In genomic region chr14:37874429-37875109, GRCh38 we compare ENCODE assay signal across 8 cellular contexts.
DNase-seq lines count a peak whose midpoint lies in the region; TF ChIP-seq lines count a peak whose summit lies in the region.

No MANE protein-coding gene starts in this region.

- 32% methylated on average over 15 of the region's 15 CpGs for WGBS in prostate gland

- no peaks in the 10 kb centered on the region for H3K9me3 ChIP-seq in HAP-1
- H3K9me3 ChIP-seq in MG63: no peaks in the 10 kb centered on the region
- no peaks in the 10 kb centered on the region for H3K9me3 ChIP-seq in prostate gland
- H3K9me3 ChIP-seq in vagina: no peaks in the 10 kb centered on the region

- DNase-seq in GM10266 (ENCODE audit: extremely low spot score) (peak; percentile 61), HAP-1 (ENCODE audit: low spot score in 2 of 2) (peak; percentile 72 to 92), MG63 (peak; percentile 54), SK-MEL-5 (ENCODE audit: low read depth, low spot score) (peak; percentile 74), head of caudate nucleus (peak; percentile 30 to 92 (median 78)), prostate gland (ENCODE audit: low spot score) (peak; percentile 78), vagina (ENCODE audit: extremely low spot score in 2 of 2) (no peak)
- DNase-seq in activated naive CD4-positive, alpha-beta T cell (lab: John Stamatoyannopoulos, UW): peak; percentile 38 to 59 (median 56)

- H3K36me3 ChIP-seq in HAP-1 (replicated peaks): no peaks in the 10 kb centered on the region
- no peaks in the 10 kb centered on the region for H3K36me3 ChIP-seq in MG63
- H3K36me3 ChIP-seq in prostate gland: no peaks in the 10 kb centered on the region
- H3K36me3 ChIP-seq in vagina: no peaks in the 10 kb centered on the region

- intact Hi-C loops in head of caudate nucleus (cut with DNase I): loop anchor here (10.0 kb wide), 1 partner anchor 630 kb away; no protein-coding TSS in a partner anchor
- intact Hi-C loops in prostate gland (cut with DNase I): loop anchor here (5.0 to 10.0 kb wide), 2 partner anchors 170 to 627 kb away; no protein-coding TSS in a partner anchor
- intact Hi-C loops in vagina (cut with DNase I): no loop called here

- TF ChIP-seq CTCF in GM10266 (IDR thresholded peaks at IDR 0.05; ENCODE audit: control insufficient read depth, insufficient read depth, low read depth, missing control alignments) (peak; percentile 92), prostate gland (IDR thresholded peaks at IDR 0.05) (peak; percentile 73 to 89 (median 86)), vagina (IDR thresholded peaks at IDR 0.05) (peak; percentile 50 to 62 (median 58))

- H3K27ac ChIP-seq in prostate gland (no peak overlapping the region), vagina (no peak overlapping the region)

- H3K27me3 ChIP-seq in HAP-1 (ENCODE audit: low read depth) (no peaks in the 10 kb centered on the region), MG63 (no peaks in the 10 kb centered on the region), prostate gland (replicated peaks; ENCODE audit: insufficient read depth) (no peaks in the 10 kb centered on the region), vagina (no peaks in the 10 kb centered on the region)

- H3K4me3 ChIP-seq in HAP-1 (no peak overlapping the region), MG63 (no peak overlapping the region), prostate gland (no peak overlapping the region), vagina (no peak overlapping the region)

- no peak for TF ChIP-seq POLR2A in prostate gland (IDR thresholded peaks at IDR 0.05)
- no peak for TF ChIP-seq POLR2A in vagina (IDR thresholded peaks at IDR 0.05)

- in situ Hi-C loops in HAP-1 (cut with MboI; ENCODE audit: low sequenced_read_pairs): loop anchor here (5.0 to 10.0 kb wide), 2 partner anchors 162 to 640 kb away; no protein-coding TSS in a partner anchor
- in situ Hi-C loops in SK-MEL-5 (cut with HindIII; ENCODE audit: low pct_unique_long_range_greater_than_20kb, low sequenced_read_pairs): no loop called here

- H3K4me1 ChIP-seq in HAP-1 (peaks cover 8% of the 10 kb centered on the region; the same call in 1 of the 2 replicates), prostate gland (replicated peaks) (peaks cover 6% of the 10 kb centered on the region), vagina (peaks cover 5% of the 10 kb centered on the region)

Comparison
In these comparisons a context has a peak if more than half of its experiments do, and no peak if none do; other contexts are left out.
1. DNase-seq: peak in GM10266 (single experiment), HAP-1 (2 of 2), MG63 (single experiment), SK-MEL-5 (single experiment), activated naive CD4-positive, alpha-beta T cell (4 of 4), head of caudate nucleus (42 of 42) and prostate gland (single experiment); none in vagina (0 of 2).
2. Peak in every context shown above with its lines, with median percentiles within 50 percentile points of each other: CTCF ChIP-seq.